In genomic region chrX:129931411-129932136, GRCh38 we compare ENCODE assay signal across 1 cellular context.
TF ChIP-seq lines count a peak whose summit lies in the region.

No MANE protein-coding gene starts in this region.

TF ChIP-seq in HEK293, 187 proteins besides CTCF, POLR2A, EP300 and RAD21 (continued from another document and continues in another):
- TF ChIP-seq, protein P1, sequence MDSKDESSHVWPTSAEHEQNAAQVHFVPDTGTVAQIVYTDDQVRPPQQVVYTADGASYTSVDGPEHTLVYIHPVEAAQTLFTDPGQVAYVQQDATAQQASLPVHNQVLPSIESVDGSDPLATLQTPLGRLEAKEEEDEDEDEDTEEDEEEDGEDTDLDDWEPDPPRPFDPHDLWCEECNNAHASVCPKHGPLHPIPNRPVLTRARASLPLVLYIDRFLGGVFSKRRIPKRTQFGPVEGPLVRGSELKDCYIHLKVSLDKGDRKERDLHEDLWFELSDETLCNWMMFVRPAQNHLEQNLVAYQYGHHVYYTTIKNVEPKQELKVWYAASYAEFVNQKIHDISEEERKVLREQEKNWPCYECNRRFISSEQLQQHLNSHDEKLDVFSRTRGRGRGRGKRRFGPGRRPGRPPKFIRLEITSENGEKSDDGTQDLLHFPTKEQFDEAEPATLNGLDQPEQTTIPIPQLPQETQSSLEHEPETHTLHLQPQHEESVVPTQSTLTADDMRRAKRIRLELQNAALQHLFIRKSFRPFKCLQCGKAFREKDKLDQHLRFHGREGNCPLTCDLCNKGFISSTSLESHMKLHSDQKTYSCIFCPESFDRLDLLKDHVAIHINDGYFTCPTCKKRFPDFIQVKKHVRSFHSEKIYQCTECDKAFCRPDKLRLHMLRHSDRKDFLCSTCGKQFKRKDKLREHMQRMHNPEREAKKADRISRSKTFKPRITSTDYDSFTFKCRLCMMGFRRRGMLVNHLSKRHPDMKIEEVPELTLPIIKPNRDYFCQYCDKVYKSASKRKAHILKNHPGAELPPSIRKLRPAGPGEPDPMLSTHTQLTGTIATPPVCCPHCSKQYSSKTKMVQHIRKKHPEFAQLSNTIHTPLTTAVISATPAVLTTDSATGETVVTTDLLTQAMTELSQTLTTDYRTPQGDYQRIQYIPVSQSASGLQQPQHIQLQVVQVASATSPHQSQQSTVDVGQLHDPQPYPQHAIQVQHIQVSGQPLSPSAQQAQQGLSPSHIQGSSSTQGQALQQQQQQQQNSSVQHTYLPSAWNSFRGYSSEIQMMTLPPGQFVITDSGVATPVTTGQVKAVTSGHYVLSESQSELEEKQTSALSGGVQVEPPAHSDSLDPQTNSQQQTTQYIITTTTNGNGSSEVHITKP (tag by site-specific recombination; IDR thresholded peaks at IDR 0.05), result peak; percentile 94
- TF ChIP-seq ZNF501 (tag by site-specific recombination; IDR thresholded peaks at IDR 0.05), result no peak
- TF ChIP-seq ZNF394 (tag by site-specific recombination; IDR thresholded peaks at IDR 0.05; ENCODE audit: borderline replicate concordance), result 0 out of 2 replicates have a peak, but pooled peaks have one; percentile 20
- no peak for TF ChIP-seq ZNF280D (tag by site-specific recombination; IDR thresholded peaks at IDR 0.05)
- TF ChIP-seq ZFP37 (tag by site-specific recombination; IDR thresholded peaks at IDR 0.05), result 0 out of 2 replicates have a peak, but pooled peaks have one; percentile 30
- 0 out of 2 replicates have a peak, but pooled peaks have one; percentile 27 for TF ChIP-seq ZNF24 (tag by site-specific recombination; IDR thresholded peaks at IDR 0.05)
- TF ChIP-seq ZBTB20 (tag by site-specific recombination; IDR thresholded peaks at IDR 0.05), result peak; percentile 67; the same call in 1 of the 2 replicates
- peak; percentile 82 for TF ChIP-seq ZBTB8A (tag by site-specific recombination; IDR thresholded peaks at IDR 0.05)
- peak; percentile 39; the same call in 1 of the 2 replicates for TF ChIP-seq ZIC2 (tag by site-specific recombination; IDR thresholded peaks at IDR 0.05)
- TF ChIP-seq ZNF692 (tag by site-specific recombination; IDR thresholded peaks at IDR 0.05), result 0 out of 2 replicates have a peak, but pooled peaks have one; percentile 34
- no peak for TF ChIP-seq KLF10 (tag by site-specific recombination; IDR thresholded peaks at IDR 0.05)
- TF ChIP-seq HIC1 (tag by site-specific recombination; IDR thresholded peaks at IDR 0.05), result peak; percentile 66
- peak; percentile 70 for TF ChIP-seq ZNF423 (tag by site-specific recombination; IDR thresholded peaks at IDR 0.05)
- TF ChIP-seq SP3 (tag by site-specific recombination; IDR thresholded peaks at IDR 0.05), result peak; percentile 92
- TF ChIP-seq SP2 (tag by site-specific recombination; IDR thresholded peaks at IDR 0.05), result peak; percentile 63
- TF ChIP-seq ZNF707 (tag by site-specific recombination; IDR thresholded peaks at IDR 0.05), result no peak
- TF ChIP-seq ZXDB (tag by site-specific recombination; IDR thresholded peaks at IDR 0.05), result peak; percentile 65
- peak; percentile 88 for TF ChIP-seq KLF9 (tag by site-specific recombination; IDR thresholded peaks at IDR 0.05; ENCODE audit: low read depth)
- peak; percentile 78 for TF ChIP-seq GLIS2 (tag by site-specific recombination; IDR thresholded peaks at IDR 0.05)
- peak; percentile 16; the same call in 1 of the 2 replicates for TF ChIP-seq ZNF76 (tag by site-specific recombination; IDR thresholded peaks at IDR 0.05; ENCODE audit: borderline replicate concordance, low read depth)
- TF ChIP-seq ZNF366 (tag by site-specific recombination; conservative IDR thresholded peaks at IDR 0.05), result peak; percentile 40; the same call in 1 of the 2 replicates
- peak; percentile 79 for TF ChIP-seq EGR2 (tag by site-specific recombination; IDR thresholded peaks at IDR 0.05; ENCODE audit: low read depth)
- TF ChIP-seq KLF8 (tag by site-specific recombination; IDR thresholded peaks at IDR 0.05), result peak; percentile 80; the same call in 1 of the 2 replicates
- TF ChIP-seq ZEB2 (tag by site-specific recombination; IDR thresholded peaks at IDR 0.05), result peak; percentile 42; the same call in 1 of the 2 replicates
- no peak for TF ChIP-seq ZNF211 (tag by site-specific recombination; IDR thresholded peaks at IDR 0.05; ENCODE audit: low read depth)
- TF ChIP-seq, protein P2, sequence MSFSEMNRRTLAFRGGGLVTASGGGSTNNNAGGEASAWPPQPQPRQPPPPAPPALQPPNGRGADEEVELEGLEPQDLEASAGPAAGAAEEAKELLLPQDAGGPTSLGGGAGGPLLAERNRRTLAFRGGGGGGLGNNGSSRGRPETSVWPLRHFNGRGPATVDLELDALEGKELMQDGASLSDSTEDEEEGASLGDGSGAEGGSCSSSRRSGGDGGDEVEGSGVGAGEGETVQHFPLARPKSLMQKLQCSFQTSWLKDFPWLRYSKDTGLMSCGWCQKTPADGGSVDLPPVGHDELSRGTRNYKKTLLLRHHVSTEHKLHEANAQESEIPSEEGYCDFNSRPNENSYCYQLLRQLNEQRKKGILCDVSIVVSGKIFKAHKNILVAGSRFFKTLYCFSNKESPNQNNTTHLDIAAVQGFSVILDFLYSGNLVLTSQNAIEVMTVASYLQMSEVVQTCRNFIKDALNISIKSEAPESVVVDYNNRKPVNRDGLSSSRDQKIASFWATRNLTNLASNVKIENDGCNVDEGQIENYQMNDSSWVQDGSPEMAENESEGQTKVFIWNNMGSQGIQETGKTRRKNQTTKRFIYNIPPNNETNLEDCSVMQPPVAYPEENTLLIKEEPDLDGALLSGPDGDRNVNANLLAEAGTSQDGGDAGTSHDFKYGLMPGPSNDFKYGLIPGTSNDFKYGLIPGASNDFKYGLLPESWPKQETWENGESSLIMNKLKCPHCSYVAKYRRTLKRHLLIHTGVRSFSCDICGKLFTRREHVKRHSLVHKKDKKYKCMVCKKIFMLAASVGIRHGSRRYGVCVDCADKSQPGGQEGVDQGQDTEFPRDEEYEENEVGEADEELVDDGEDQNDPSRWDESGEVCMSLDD (tag by site-specific recombination; IDR thresholded peaks at IDR 0.05), result peak; percentile 92
- TF ChIP-seq PATZ1 (tag by site-specific recombination; IDR thresholded peaks at IDR 0.05), result peak; percentile 94
- TF ChIP-seq, protein P3, sequence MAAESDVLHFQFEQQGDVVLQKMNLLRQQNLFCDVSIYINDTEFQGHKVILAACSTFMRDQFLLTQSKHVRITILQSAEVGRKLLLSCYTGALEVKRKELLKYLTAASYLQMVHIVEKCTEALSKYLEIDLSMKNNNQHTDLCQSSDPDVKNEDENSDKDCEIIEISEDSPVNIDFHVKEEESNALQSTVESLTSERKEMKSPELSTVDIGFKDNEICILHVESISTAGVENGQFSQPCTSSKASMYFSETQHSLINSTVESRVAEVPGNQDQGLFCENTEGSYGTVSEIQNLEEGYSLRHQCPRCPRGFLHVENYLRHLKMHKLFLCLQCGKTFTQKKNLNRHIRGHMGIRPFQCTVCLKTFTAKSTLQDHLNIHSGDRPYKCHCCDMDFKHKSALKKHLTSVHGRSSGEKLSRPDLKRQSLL (tag by site-specific recombination; IDR thresholded peaks at IDR 0.05), result no peak
- no peak for TF ChIP-seq REPIN1 (tag by site-specific recombination; IDR thresholded peaks at IDR 0.05; ENCODE audit: low read depth)
- TF ChIP-seq ZSCAN30 (tag by site-specific recombination; IDR thresholded peaks at IDR 0.05), result no peak
- TF ChIP-seq BCL11B (tag by site-specific recombination; IDR thresholded peaks at IDR 0.05; ENCODE audit: low read depth), result peak; percentile 23; the same call in 1 of the 2 replicates
- TF ChIP-seq ZNF791 (tag by site-specific recombination; IDR thresholded peaks at IDR 0.05), result no peak
- TF ChIP-seq KLF16 (tag by site-specific recombination; IDR thresholded peaks at IDR 0.05), result 0 out of 2 replicates have a peak, but pooled peaks have one; percentile 45
- TF ChIP-seq, protein P4, sequence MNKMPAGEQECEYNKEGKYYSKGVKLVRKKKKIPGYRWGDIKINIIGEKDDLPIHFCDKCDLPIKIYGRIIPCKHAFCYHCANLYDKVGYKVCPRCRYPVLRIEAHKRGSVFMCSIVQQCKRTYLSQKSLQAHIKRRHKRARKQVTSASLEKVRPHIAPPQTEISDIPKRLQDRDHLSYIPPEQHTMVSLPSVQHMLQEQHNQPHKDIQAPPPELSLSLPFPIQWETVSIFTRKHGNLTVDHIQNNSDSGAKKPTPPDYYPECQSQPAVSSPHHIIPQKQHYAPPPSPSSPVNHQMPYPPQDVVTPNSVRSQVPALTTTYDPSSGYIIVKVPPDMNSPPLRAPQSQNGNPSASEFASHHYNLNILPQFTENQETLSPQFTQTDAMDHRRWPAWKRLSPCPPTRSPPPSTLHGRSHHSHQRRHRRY (tag by site-specific recombination; IDR thresholded peaks at IDR 0.05), result no peak
- no peak for TF ChIP-seq ZNF221 (tag by site-specific recombination; IDR thresholded peaks at IDR 0.05; ENCODE audit: borderline replicate concordance)
- peak; percentile 72 for TF ChIP-seq GLIS1 (tag by site-specific recombination; IDR thresholded peaks at IDR 0.05)
- 0 out of 2 replicates have a peak, but pooled peaks have one; percentile 23 for TF ChIP-seq WT1 (tag by site-specific recombination; IDR thresholded peaks at IDR 0.05)
- 0 out of 2 replicates have a peak, but pooled peaks have one; percentile 76 for TF ChIP-seq KLF7 (tag by site-specific recombination; IDR thresholded peaks at IDR 0.05; ENCODE audit: borderline replicate concordance)
- TF ChIP-seq ZFHX2 (tag by site-specific recombination; conservative IDR thresholded peaks at IDR 0.05), result peak; percentile 84
- TF ChIP-seq ZBTB48 (tag by site-specific recombination; IDR thresholded peaks at IDR 0.05), result peak; percentile 85
- peak; percentile 49 for TF ChIP-seq ZNF561 (tag by site-specific recombination; IDR thresholded peaks at IDR 0.05; ENCODE audit: borderline replicate concordance)
- 0 out of 2 replicates have a peak, but pooled peaks have one; percentile 22 for TF ChIP-seq ZNF324 (tag by site-specific recombination; IDR thresholded peaks at IDR 0.05)
- TF ChIP-seq ZNF48 (tag by site-specific recombination; IDR thresholded peaks at IDR 0.05), result no peak
- peak; percentile 82 for TF ChIP-seq ZNF223 (tag by site-specific recombination; IDR thresholded peaks at IDR 0.05)
- no peak for TF ChIP-seq ZNF37A (tag by site-specific recombination; IDR thresholded peaks at IDR 0.05)
- peak; percentile 55 for TF ChIP-seq ZNF341 (tag by site-specific recombination; IDR thresholded peaks at IDR 0.05; ENCODE audit: low read depth)
